35 cellular contexts compared by ENCODE assay signal in the genomic region with DNA sequence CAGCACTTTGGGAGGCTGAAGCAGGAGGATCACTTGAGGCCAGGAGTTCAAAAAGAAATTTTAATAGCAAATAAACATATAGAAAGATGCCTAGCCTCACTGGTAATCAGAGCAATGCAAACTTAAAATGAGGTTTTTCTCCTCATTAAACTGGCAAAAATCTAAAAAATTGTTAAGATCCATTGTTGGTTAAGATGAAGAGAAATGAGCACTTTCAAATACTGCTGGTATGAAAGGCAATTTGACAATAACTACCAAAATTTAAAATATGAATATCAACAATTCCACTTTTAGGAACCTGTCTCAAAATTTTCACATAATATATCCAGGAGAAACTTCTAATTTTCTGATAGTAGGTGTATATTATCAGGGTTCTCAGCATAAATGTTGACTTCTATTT.
DNase-seq lines count a peak whose midpoint lies in the region; ATAC-seq, FAIRE-seq and TF ChIP-seq lines count a peak whose summit lies in the region.
"Had no signal": no experiment of that assay in that cellular context is flagged by ENCODE, and none has a peak within 500 bp of the region (broad histone marks: within the 10 kb centered on the region; RNA-seq: fewer than 3 reads in every experiment).

No MANE protein-coding gene starts in this region.

- H3K9me3 ChIP-seq in left ventricle myocardium inferior (replicated peaks) (no peaks in the 10 kb centered on the region), K562 (replicated peaks; ENCODE audit: control insufficient read depth, insufficient read depth, low read depth, low read length) (no peaks in the 10 kb centered on the region), H1 (ENCODE audit: insufficient read depth in 2 of 2, low read depth in 1 of 2, low read length in 1 of 2) (no peaks in the 10 kb centered on the region)
- H3K9me3 ChIP-seq: A549; BE2C; BLaER1; BLaER1 treated with 17β-estradiol and CSF1 and Interleukin-3, amounts not matched to agents 10 nM and 100 nM; Caco-2 had no signal

- H3K4me3 ChIP-seq in left ventricle myocardium inferior (no peak overlapping the region), K562 (no peak overlapping the region), H1 (ENCODE audit: extremely low read depth in 1 of 4, insufficient read depth in 2 of 4, low read depth in 3 of 4, low read length in 4 of 4) (no peak overlapping the region)
- H3K4me3 ChIP-seq: A549; BLaER1; BLaER1 treated with 17β-estradiol and CSF1 and Interleukin-3, amounts not matched to agents 10 nM and 100 nM had no signal

- no peaks in the 10 kb centered on the region for H3K79me1 ChIP-seq in H1 (ENCODE audit: low read depth, low read length)

- H3K27me3 ChIP-seq in left ventricle myocardium inferior (ENCODE audit: low read depth) (no peaks in the 10 kb centered on the region), K562 (ENCODE audit: control insufficient read depth in 2 of 2, insufficient read depth in 2 of 2, low read length in 2 of 2) (peaks cover 0 to under 1% of the 10 kb centered on the region in 2 experiments; a peak in 3 of 5 replicates), H1 (replicated peaks in 1 of 4; ENCODE audit: control insufficient read depth in 3 of 4, extremely low read depth in 1 of 4, insufficient read depth in 3 of 4, low read length in 3 of 4) (no peaks in the 10 kb centered on the region)
- H3K27me3 ChIP-seq: BE2C; BLaER1; BLaER1 treated with 17β-estradiol and CSF1 and Interleukin-3, amounts not matched to agents 10 nM and 100 nM had no signal

- H3K4ac ChIP-seq in H1 (replicated peaks; ENCODE audit: insufficient read length, low read depth, low read length), result no peak overlapping the region

- TF ChIP-seq CTCF in left ventricle myocardium inferior (IDR thresholded peaks at IDR 0.05; ENCODE audit: borderline replicate concordance), result no peak
- no peak for TF ChIP-seq CTCF in K562 (IDR thresholded peaks at IDR 0.05 in 2 of 3, conservative IDR thresholded peaks at IDR 0.05 in 1 of 3; ENCODE audit: insufficient read depth in 2 of 3, low read depth in 1 of 3, low read length in 3 of 3)
- TF ChIP-seq CTCF in H1 (IDR thresholded peaks at IDR 0.05; ENCODE audit: control extremely low read depth in 1 of 3, insufficient read depth in 1 of 3, low read depth in 1 of 3, low read length in 3 of 3), result no peak

- H2BK5ac ChIP-seq in H1 (ENCODE audit: low read depth, low read length), result no peak overlapping the region

- no peak overlapping the region for H3K14ac ChIP-seq in H1 (ENCODE audit: insufficient read length)

- H2BK12ac ChIP-seq in H1 (ENCODE audit: low read depth, low read length), result no peak overlapping the region

- in situ Hi-C loops in K562 (cut with MboI), result no loop called here

- intact Hi-C loops in left ventricle myocardium inferior (cut with micrococcal nuclease), result no loop called here
- intact Hi-C loops in cardiac septum (cut with DNase I), result no loop called here
- intact Hi-C loops in K562 (cut with micrococcal nuclease), result no loop called here

- H3K79me2 ChIP-seq in K562 (ENCODE audit: control insufficient read depth, insufficient read depth, low read length) (no peaks in the 10 kb centered on the region), H1 (ENCODE audit: control insufficient read depth in 1 of 2, insufficient read depth in 2 of 2, low read length in 2 of 2) (no peaks in the 10 kb centered on the region)

- H2BK120ac ChIP-seq in H1 (replicated peaks; ENCODE audit: low read depth, low read length), result no peak overlapping the region

- no peak for TF ChIP-seq EP300 in K562 (IDR thresholded peaks at IDR 0.05; ENCODE audit: low read length)
- TF ChIP-seq EP300 in H1 (IDR thresholded peaks at IDR 0.05; ENCODE audit: borderline replicate concordance in 1 of 2, low read depth in 2 of 2, low read length in 2 of 2), result no peak

- H3K27ac ChIP-seq in left ventricle myocardium inferior (replicated peaks) (peak overlapping the region; percentile 93), K562 (ENCODE audit: extremely low read depth, low read depth, low read length) (no peak overlapping the region), H1 (ENCODE audit: low read depth, low read length) (no peak overlapping the region)
- H3K27ac ChIP-seq: 22Rv1; A549; BLaER1; BLaER1 treated with 17β-estradiol and CSF1 and Interleukin-3, amounts not matched to agents 10 nM and 100 nM; C4-2B had no signal

- no TSS peak for BruUV-seq in K562 (replicated peaks; lab: Mats Ljungman, UMichigan)

- no peak overlapping the region for H4K8ac ChIP-seq in H1 (ENCODE audit: extremely low read depth, insufficient read depth, low read length)

- no peaks in the 10 kb centered on the region for H3K9me1 ChIP-seq in K562 (ENCODE audit: control insufficient read depth, insufficient read depth, low read length)

- CTCF ChIA-PET in K562 (lab: Yijun Ruan, JAX; ENCODE audit: low intra/inter-chr PET ratio) (no interaction called here), H1 (lab: Charles Lee; ENCODE audit: partially characterized antibody) (no interaction called here)

- H3K4me1 ChIP-seq in left ventricle myocardium inferior, result peaks cover 46% of the 10 kb centered on the region
- peaks cover 4 to 10% of the 10 kb centered on the region in 2 experiments; a peak in 3 of 5 replicates for H3K4me1 ChIP-seq in K562 (replicated peaks in 1 of 2; ENCODE audit: control insufficient read depth in 2 of 2, insufficient read depth in 2 of 2, low read length in 2 of 2)
- peaks cover 0 to 14% (median 3%) of the 10 kb centered on the region in 4 experiments; a peak in 3 of 7 replicates for H3K4me1 ChIP-seq in H1 (replicated peaks in 1 of 4; ENCODE audit: control insufficient read depth in 3 of 4, insufficient read depth in 4 of 4, low read length in 3 of 4)
- H3K4me1 ChIP-seq: A549, BLaER1 had no signal

- H3K23me2 ChIP-seq in H1 (ENCODE audit: low read depth, low read length), result no peaks in the 10 kb centered on the region

- FAIRE-seq in K562 (lab: Jason Lieb, UNC) (no peak), H1 (lab: Jason Lieb, UNC) (no peak), endometrium (lab: Jason Lieb, UNC) (peak; percentile 18)
- FAIRE-seq: A204.1, D721Med had no signal

- H2AFZ ChIP-seq in K562 (ENCODE audit: low read depth, low read length), result no peak overlapping the region
- no peak overlapping the region for H2AFZ ChIP-seq in H1 (ENCODE audit: low read length)

- DNase-seq in left ventricle myocardium inferior (no peak), cardiac septum (ENCODE audit: low spot score) (no peak), K562 (ENCODE audit: extremely low read depth in 1 of 4, low spot score in 3 of 4) (no peak), H1 (ENCODE audit: low read depth in 1 of 2, low spot score in 2 of 2) (no peak), DMS53 treated with DMSO at 0.1 percent for 48 hours (lab: John Stamatoyannopoulos, UW; ENCODE audit: unreplicated experiment) (no peak), T-helper 1 cell (no peak)
- DNase-seq: 8988T; ACHN; AML-193; BE2C; C1 segment of cervical spinal cord; Caco-2; Calu3; CD4-positive, alpha-beta memory T cell; CD4-positive, alpha-beta T cell; CD4-positive, CD25-positive, alpha-beta regulatory T cell; CD8-positive, alpha-beta memory T cell; CD8-positive, alpha-beta T cell; COR-L47; DMS 273 treated with DMSO at 0.1 percent for 48 hours; DMS153; DMS53; DMS79; DMS79 treated with DMSO at 0.1 percent for 48 hours; DND-41; EL had no signal

- no peak overlapping the region for H3K56ac ChIP-seq in H1 (replicated peaks; ENCODE audit: insufficient read length, low read depth, low read length)

- POLR2A ChIA-PET in K562 (lab: Yijun Ruan, JAX), result interaction anchor here (1.7 kb wide), 1 partner anchor 10 kb away, joined by 4 read pairs; no protein-coding TSS in a partner anchor
- POLR2A ChIA-PET in H1 (lab: Charles Lee; ENCODE audit: partially characterized antibody), result no interaction called here

- no peak overlapping the region for H3K4me2 ChIP-seq in K562 (ENCODE audit: insufficient read depth, low read length)
- no peak overlapping the region for H3K4me2 ChIP-seq in H1 (ENCODE audit: insufficient read depth in 1 of 2, low read depth in 2 of 2, low read length in 2 of 2)
- H3K4me2 ChIP-seq: A549, BLaER1 had no signal

- no peak for TF ChIP-seq POLR2A in K562 (conservative IDR thresholded peaks at IDR 0.05)
- TF ChIP-seq POLR2A in H1 (IDR thresholded peaks at IDR 0.05; ENCODE audit: control extremely low read depth in 1 of 2, low read depth in 2 of 2, low read length in 2 of 2), result no peak

- no peak overlapping the region for H2BK15ac ChIP-seq in H1 (ENCODE audit: low read length)

- no peak overlapping the region for H4K91ac ChIP-seq in H1 (replicated peaks; ENCODE audit: insufficient read length, low read length)

- H3K36me3 ChIP-seq in left ventricle myocardium inferior (no peaks in the 10 kb centered on the region), K562 (ENCODE audit: control insufficient read depth, insufficient read depth, low read length) (no peaks in the 10 kb centered on the region), H1 (ENCODE audit: control insufficient read depth in 2 of 4, insufficient read depth in 4 of 4, low read length in 3 of 4) (no peaks in the 10 kb centered on the region)
- H3K36me3 ChIP-seq: BE2C, BLaER1 had no signal

- H3K23ac ChIP-seq in H1 (ENCODE audit: insufficient read length), result no peak overlapping the region

- no peak overlapping the region for H2AK5ac ChIP-seq in H1 (ENCODE audit: low read depth, low read length)

- H2BK20ac ChIP-seq in H1 (ENCODE audit: low read length), result no peak overlapping the region

- H4K5ac ChIP-seq in H1 (ENCODE audit: insufficient read length, low read depth, low read length), result no peak overlapping the region

- ATAC-seq in K562 (no peak), GM21529 (IDR thresholded peaks at IDR 0.05; ENCODE audit: unreplicated experiment) (no peak)
- ATAC-seq: A549; CD8-positive, alpha-beta T cell had no signal

- TF ChIP-seq RAD21 in K562 (CRISPR knock-in tag; conservative IDR thresholded peaks at IDR 0.05 in 1 of 2, IDR thresholded peaks at IDR 0.05 in 1 of 2) (no peak), H1 (IDR thresholded peaks at IDR 0.05 in 1 of 2, conservative IDR thresholded peaks at IDR 0.05 in 1 of 2; ENCODE audit: low read depth in 2 of 2, low read length in 2 of 2) (no peak)

- H4K20me1 ChIP-seq in K562 (replicated peaks; ENCODE audit: control insufficient read depth, insufficient read depth, low read length), result peaks cover 9% of the 10 kb centered on the region
- no peaks in the 10 kb centered on the region for H4K20me1 ChIP-seq in H1 (replicated peaks in 1 of 2; ENCODE audit: control insufficient read depth in 1 of 2, insufficient read depth in 2 of 2, low read length in 2 of 2)
- H4K20me1 ChIP-seq: BLaER1; BLaER1 treated with 17β-estradiol and CSF1 and Interleukin-3, amounts not matched to agents 10 nM and 100 nM had no signal

- H3K18ac ChIP-seq in H1 (ENCODE audit: extremely low read depth, low read length), result no peak overlapping the region

- no peak overlapping the region for H3K9ac ChIP-seq in K562 (ENCODE audit: insufficient read depth in 1 of 2, low read depth in 2 of 2, low read length in 2 of 2)
- H3K9ac ChIP-seq in H1 (replicated peaks in 1 of 4; ENCODE audit: extremely low read depth in 1 of 4, low read depth in 3 of 4, low read length in 3 of 4), result no peak overlapping the region
- H3K9ac ChIP-seq: BLaER1; BLaER1 treated with 17β-estradiol and CSF1 and Interleukin-3, amounts not matched to agents 10 nM and 100 nM had no signal

TF ChIP-seq in H1, 55 proteins besides CTCF, POLR2A, EP300 and RAD21 (continues in another document):
- 0 out of 2 replicates have a peak, but pooled peaks have one; percentile 27 for TF ChIP-seq KDM1A (IDR thresholded peaks at IDR 0.05; ENCODE audit: borderline replicate concordance, low read length)
- no peak for TF ChIP-seq RXRA (IDR thresholded peaks at IDR 0.05; ENCODE audit: insufficient read depth, low read depth, low read length)
